23 cellular contexts compared by ENCODE assay signal in genomic region chr15:59039225-59039624, GRCh38. TPM values are rescaled to one million over a fixed set of nuclear protein-coding genes. Genes with fewer than 3 reads are reported as not detected.
DNase-seq lines count a peak whose midpoint lies in the region; ATAC-seq, FAIRE-seq and TF ChIP-seq lines count a peak whose summit lies in the region.
"Had no signal": no experiment of that assay in that cellular context is flagged by ENCODE, and none has a peak within 500 bp of the region (broad histone marks: within the 10 kb centered on the region; RNA-seq: fewer than 3 reads in every experiment).

No MANE protein-coding gene starts in this region.

- peaks cover 48% of the 10 kb centered on the region for H3K36me3 Mint-ChIP-seq in activated CD4-positive, alpha-beta T cell treated with anti-CD3 and anti-CD28 coated beads for 36 hours (ENCODE audit: low read depth)
- peaks cover 46% of the 10 kb centered on the region for H3K36me3 Mint-ChIP-seq in CD4-positive, CD25-positive, alpha-beta regulatory T cell
- peaks cover 50% of the 10 kb centered on the region for H3K36me3 Mint-ChIP-seq in T-helper 1 cell treated with Interleukin-12 subunit alpha and Interleukin-12 subunit beta and Interleukin-4 antibody, amounts not matched to agents 30 μg/mL and 1 μg/mL, for 36 hours (ENCODE audit: low read depth)
- H3K36me3 Mint-ChIP-seq in endothelial cell (ENCODE audit: low read depth, unreplicated experiment) = peaks cover 22% of the 10 kb centered on the region

- no peaks in the 10 kb centered on the region for H3K27me3 ChIP-seq in CD4-positive, CD25-positive, alpha-beta regulatory T cell (ENCODE audit: control insufficient read depth, insufficient read depth, low read length)
- H3K27me3 ChIP-seq: dorsolateral prefrontal cortex, heart left ventricle, SJSA1 had no signal

- peaks cover 0 to 6% of the 10 kb centered on the region in 2 experiments for H3K9me3 ChIP-seq in CD4-positive, CD25-positive, alpha-beta regulatory T cell (ENCODE audit: control insufficient read depth in 2 of 2, low read length in 2 of 2)
- H3K9me3 ChIP-seq in kidney (ENCODE audit: control insufficient read depth in 1 of 2, low read length in 2 of 2) = peaks cover 0 to 4% of the 10 kb centered on the region in 2 donors
- H3K9me3 ChIP-seq: heart left ventricle, SJSA1 had no signal

- H3K4me3 ChIP-seq in CD4-positive, CD25-positive, alpha-beta regulatory T cell (ENCODE audit: low read depth, low read length) = peak overlapping the region; percentile 6
- H3K4me3 ChIP-seq in kidney (ENCODE audit: low read length in 2 of 2) = no peak overlapping the region
- H3K4me3 ChIP-seq: dorsolateral prefrontal cortex, heart left ventricle, SJSA1 had no signal

- DNase-seq in activated CD4-positive, alpha-beta T cell treated with anti-CD3 and anti-CD28 coated beads for 36 hours = no peak
- no peak for DNase-seq in activated CD4-positive, alpha-beta T cell treated with anti-CD3 and anti-CD28 coated beads, Interleukin-2, amount 50 U/mL, for 1 hour
- peak in 1 of 3 donors; percentile 46 for DNase-seq in CD4-positive, CD25-positive, alpha-beta regulatory T cell
- no peak for DNase-seq in endothelial cell (ENCODE audit: low spot score)
- DNase-seq in NCI-H1092 treated with DMSO at 0.1 percent for 48 hours (lab: John Stamatoyannopoulos, UW) = no peak
- DNase-seq in kidney = no peak
- DNase-seq: 8988T; activated CD4-positive, alpha-beta T cell treated with anti-CD3 and anti-CD28 coated beads for 48 hours; dorsolateral prefrontal cortex; heart left ventricle; mammary epithelial cell; NCI-H1048; NCI-H187 treated with DMSO at 0.1 percent for 48 hours; NCI-H69; nucleus accumbens; T-cell had no signal

- intact Hi-C loops in activated CD4-positive, alpha-beta T cell treated with anti-CD3 and anti-CD28 coated beads for 36 hours (cut with DNase I, micrococcal nuclease) = loop anchor here in 1 of 2 experiments (1.0 kb wide), 1 partner anchor 11 kb away; no protein-coding TSS in a partner anchor
- intact Hi-C loops in kidney (cut with DNase I) = no loop called here

- H3K9me3 Mint-ChIP-seq in activated CD4-positive, alpha-beta T cell treated with anti-CD3 and anti-CD28 coated beads for 36 hours (ENCODE audit: low read depth) = peaks cover 4% of the 10 kb centered on the region
- H3K9me3 Mint-ChIP-seq in CD4-positive, CD25-positive, alpha-beta regulatory T cell = peaks cover 0 to 7% (median 0%) of the 10 kb centered on the region in 7 donors
- peaks cover 7% of the 10 kb centered on the region for H3K9me3 Mint-ChIP-seq in T-helper 1 cell treated with Interleukin-12 subunit alpha and Interleukin-12 subunit beta and Interleukin-4 antibody, amounts not matched to agents 30 μg/mL and 1 μg/mL, for 36 hours
- H3K9me3 Mint-ChIP-seq in endothelial cell (ENCODE audit: unreplicated experiment) = no peaks in the 10 kb centered on the region
- H3K9me3 Mint-ChIP-seq: type B pancreatic cell had no signal

- H3K4me1 Mint-ChIP-seq in activated CD4-positive, alpha-beta T cell treated with anti-CD3 and anti-CD28 coated beads for 36 hours = peaks cover 55% of the 10 kb centered on the region
- H3K4me1 Mint-ChIP-seq in CD4-positive, CD25-positive, alpha-beta regulatory T cell = peaks cover 25 to 65% (median 44%) of the 10 kb centered on the region in 4 donors
- peaks cover 40% of the 10 kb centered on the region for H3K4me1 Mint-ChIP-seq in T-helper 1 cell treated with Interleukin-12 subunit alpha and Interleukin-12 subunit beta and Interleukin-4 antibody, amounts not matched to agents 30 μg/mL and 1 μg/mL, for 36 hours (ENCODE audit: low read depth)
- H3K4me1 Mint-ChIP-seq in endothelial cell (ENCODE audit: unreplicated experiment) = peaks cover 9% of the 10 kb centered on the region

- ATAC-seq in activated CD4-positive, alpha-beta T cell treated with anti-CD3 and anti-CD28 coated beads for 36 hours = peak; percentile 76
- no peak for ATAC-seq in CD4-positive, CD25-positive, alpha-beta regulatory T cell (ENCODE audit: low read depth in 2 of 2)
- ATAC-seq in GM18867 (IDR thresholded peaks at IDR 0.05; ENCODE audit: unreplicated experiment) = no peak
- ATAC-seq: HCT116, heart left ventricle, T-cell had no signal

- CTCF ChIA-PET in activated CD4-positive, alpha-beta T cell treated with anti-CD3 and anti-CD28 coated beads for 36 hours (lab: Charles Lee) = interaction anchor here (0.6 to 1.6 kb wide), 5 partner anchors 58 to 1031 kb away, joined by 3 to 5 read pairs (median 3); no protein-coding TSS in a partner anchor

- POLR2A ChIA-PET in activated CD4-positive, alpha-beta T cell treated with anti-CD3 and anti-CD28 coated beads for 36 hours (lab: Charles Lee) = interaction anchor here (0.7 kb wide), 1 partner anchor 14 kb away, joined by 5 read pairs; no protein-coding TSS in a partner anchor

- H3K36me3 ChIP-seq in CD4-positive, CD25-positive, alpha-beta regulatory T cell (ENCODE audit: control insufficient read depth, insufficient read depth, low read length) = peaks cover 28% of the 10 kb centered on the region
- H3K36me3 ChIP-seq in kidney (ENCODE audit: control insufficient read depth in 1 of 2, insufficient read depth in 2 of 2, low read length in 2 of 2) = no peaks in the 10 kb centered on the region

- H3K4me3 Mint-ChIP-seq in activated CD4-positive, alpha-beta T cell treated with anti-CD3 and anti-CD28 coated beads for 36 hours = no peak overlapping the region
- peak overlapping the region; percentile 52 to 74 (median 66) for H3K4me3 Mint-ChIP-seq in CD4-positive, CD25-positive, alpha-beta regulatory T cell
- H3K4me3 Mint-ChIP-seq in T-helper 1 cell treated with Interleukin-12 subunit alpha and Interleukin-12 subunit beta and Interleukin-4 antibody, amounts not matched to agents 30 μg/mL and 1 μg/mL, for 36 hours = peak overlapping the region; percentile 25
- H3K4me3 Mint-ChIP-seq in endothelial cell (ENCODE audit: unreplicated experiment) = peak overlapping the region; percentile 62
- H3K4me3 Mint-ChIP-seq: type B pancreatic cell had no signal

- no peak overlapping the region for H3K9ac ChIP-seq in kidney (ENCODE audit: low read length in 2 of 2)

- no peak for FAIRE-seq in kidney (lab: Jason Lieb, UNC)
- FAIRE-seq: GM12891 had no signal

- H3K27me3 Mint-ChIP-seq in activated CD4-positive, alpha-beta T cell treated with anti-CD3 and anti-CD28 coated beads for 36 hours = no peaks in the 10 kb centered on the region
- H3K27me3 Mint-ChIP-seq in CD4-positive, CD25-positive, alpha-beta regulatory T cell = no peaks in the 10 kb centered on the region
- H3K27me3 Mint-ChIP-seq in T-helper 1 cell treated with Interleukin-12 subunit alpha and Interleukin-12 subunit beta and Interleukin-4 antibody, amounts not matched to agents 30 μg/mL and 1 μg/mL, for 36 hours (ENCODE audit: low read depth) = no peaks in the 10 kb centered on the region
- no peaks in the 10 kb centered on the region for H3K27me3 Mint-ChIP-seq in endothelial cell (ENCODE audit: unreplicated experiment)
- H3K27me3 Mint-ChIP-seq: T-cell, type B pancreatic cell had no signal

- no peak overlapping the region for H3K27ac ChIP-seq in CD4-positive, CD25-positive, alpha-beta regulatory T cell (ENCODE audit: insufficient read depth, low read length, poor library complexity, severe bottlenecking)
- no peak overlapping the region for H3K27ac ChIP-seq in kidney (ENCODE audit: low read depth in 2 of 2, low read length in 2 of 2)
- H3K27ac ChIP-seq: dorsolateral prefrontal cortex, epithelial cell of prostate, heart left ventricle, SJSA1 had no signal

- H3K4me1 ChIP-seq in CD4-positive, CD25-positive, alpha-beta regulatory T cell (ENCODE audit: control insufficient read depth, insufficient read depth, low read length, poor library complexity, severe bottlenecking) = peaks cover 19% of the 10 kb centered on the region
- H3K4me1 ChIP-seq in kidney (ENCODE audit: control insufficient read depth in 1 of 2, insufficient read depth in 1 of 2, low read depth in 1 of 2, low read length in 2 of 2) = peaks cover 0 to 4% of the 10 kb centered on the region in 2 donors
- H3K4me1 ChIP-seq: SJSA1 had no signal

- peak overlapping the region; percentile 69 for H3K27ac Mint-ChIP-seq in activated CD4-positive, alpha-beta T cell treated with anti-CD3 and anti-CD28 coated beads for 36 hours
- peak overlapping the region; percentile 5 to 86 (median 78) for H3K27ac Mint-ChIP-seq in CD4-positive, CD25-positive, alpha-beta regulatory T cell
- H3K27ac Mint-ChIP-seq in T-helper 1 cell treated with Interleukin-12 subunit alpha and Interleukin-12 subunit beta and Interleukin-4 antibody, amounts not matched to agents 30 μg/mL and 1 μg/mL, for 36 hours = peak overlapping the region; percentile 67
- H3K27ac Mint-ChIP-seq in endothelial cell (ENCODE audit: unreplicated experiment) = no peak overlapping the region
- H3K27ac Mint-ChIP-seq: type B pancreatic cell had no signal

- TF ChIP-seq CTCF in endothelial cell (IDR thresholded peaks at IDR 0.05; ENCODE audit: unreplicated experiment) (no peak), kidney (IDR thresholded peaks at IDR 0.05; ENCODE audit: borderline replicate concordance, extremely low read depth, insufficient read depth) (no peak)

RNA-seq across cellular contexts. Expression of gene RNF111, which starts 51.8 kb away (rescaled TPM):
- 10 to 100 TPM; 27.0 to 36.0 TPM for total RNA-seq in activated CD4-positive, alpha-beta T cell treated with anti-CD3 and anti-CD28 coated beads for 36 hours
- total RNA-seq in CD4-positive, CD25-positive, alpha-beta regulatory T cell = 58.2 TPM
- 10 to 100 TPM; 17.2 to 23.2 (median 18.8) TPM for polyA plus RNA-seq in CD4-positive, CD25-positive, alpha-beta regulatory T cell
- total RNA-seq in endothelial cell (ENCODE audit: unreplicated experiment) = 53.4 TPM
- 33.0 TPM for total RNA-seq in kidney
- polyA plus RNA-seq in kidney (ENCODE audit: insufficient read depth, low read depth, low replicate concordance) = 8.7 TPM
